ENCODE assay signal across 8 cellular contexts in genomic region chr7:116211006-116211912, GRCh38. TPM values are rescaled to one million over a fixed set of nuclear protein-coding genes. Genes with fewer than 3 reads are reported as not detected.
A peak's percentile ranks its signal among the peaks of the same experiment; 100 is the strongest.
DNase-seq lines count a peak whose midpoint lies in the region; ATAC-seq and TF ChIP-seq lines count a peak whose summit lies in the region.

No MANE protein-coding gene starts in this region.

- no peak for TF ChIP-seq CTCF in sigmoid colon (IDR thresholded peaks at IDR 0.05)

- no peak overlapping the region for H3K4me3 ChIP-seq in Jurkat, Clone E6-1 (ENCODE audit: low read length)
- H3K4me3 ChIP-seq in right cardiac atrium (ENCODE audit: low read length) (peak overlapping the region; percentile 74), sigmoid colon (peak overlapping the region; percentile 48 to 94 (median 68))

- H3K27me3 ChIP-seq in right cardiac atrium (ENCODE audit: control insufficient read depth, insufficient read depth) (no peaks in the 10 kb centered on the region), sigmoid colon (no peaks in the 10 kb centered on the region)

- H3K27ac Mint-ChIP-seq in activated naive CD8-positive, alpha-beta T cell treated with anti-CD3 and anti-CD28 coated beads for 36 hours, result peak overlapping the region; percentile 92

- H3K4me1 ChIP-seq in right cardiac atrium (ENCODE audit: control insufficient read depth, insufficient read depth, low read length) (peaks cover 2% of the 10 kb centered on the region), sigmoid colon (peaks cover 0 to 34% (median 23%) of the 10 kb centered on the region in 4 donors)

- peaks cover 23% of the 10 kb centered on the region for H3K36me3 Mint-ChIP-seq in activated naive CD8-positive, alpha-beta T cell treated with anti-CD3 and anti-CD28 coated beads for 36 hours

- no peaks in the 10 kb centered on the region for H3K36me3 ChIP-seq in sigmoid colon

- TF ChIP-seq EP300 in sigmoid colon (IDR thresholded peaks at IDR 0.05), result no peak

- intact Hi-C loops in right cardiac atrium (cut with DNase I) (no loop called here), sigmoid colon (cut with DNase I) (loop anchor here (2.0 kb wide), 1 partner anchor 24 kb away; no protein-coding TSS in a partner anchor)

- peak; percentile 85 for ATAC-seq in GM21717 (IDR thresholded peaks at IDR 0.05; ENCODE audit: unreplicated experiment)
- peak; percentile 92 to 97 for ATAC-seq in right cardiac atrium

- peak; percentile 83 to 87 for TF ChIP-seq POLR2A in sigmoid colon (IDR thresholded peaks at IDR 0.05)

- peak overlapping the region; percentile 85 for H3K4me3 Mint-ChIP-seq in activated naive CD8-positive, alpha-beta T cell treated with anti-CD3 and anti-CD28 coated beads for 36 hours

- 5% methylated on average over 27 of the region's 27 CpGs for WGBS in right cardiac atrium
- 1% methylated on average over 27 of the region's 27 CpGs for WGBS in sigmoid colon, 2 donors

- H3K27me3 Mint-ChIP-seq in activated naive CD8-positive, alpha-beta T cell treated with anti-CD3 and anti-CD28 coated beads for 36 hours, result no peaks in the 10 kb centered on the region

- no peaks in the 10 kb centered on the region for H3K9me3 ChIP-seq in right cardiac atrium (ENCODE audit: control insufficient read depth, low read length)
- no peaks in the 10 kb centered on the region for H3K9me3 ChIP-seq in sigmoid colon

- peaks cover 46% of the 10 kb centered on the region for H3K4me1 Mint-ChIP-seq in activated naive CD8-positive, alpha-beta T cell treated with anti-CD3 and anti-CD28 coated beads for 36 hours

- DNase-seq in EH (ENCODE audit: low read depth) (peak; percentile 92), SKM-1 treated with dmso at 0.1 percent for 144 hours (lab: John Stamatoyannopoulos, UW; ENCODE audit: unreplicated experiment) (peak; percentile 81), right cardiac atrium (peak; percentile 72 to 78 (median 73)), sigmoid colon (peak; percentile 91), amygdala (lab: John Stamatoyannopoulos, UW) (no peak)
- DNase-seq in Jurkat, Clone E6-1 (ENCODE audit: low read depth, low spot score), result peak; percentile 64
- DNase-seq in activated naive CD8-positive, alpha-beta T cell treated with anti-CD3 and anti-CD28 coated beads for 36 hours, result peak; percentile 80

- peak overlapping the region; percentile 90 for H3K27ac ChIP-seq in right cardiac atrium (ENCODE audit: low read length)
- H3K27ac ChIP-seq in sigmoid colon, result peak overlapping the region; percentile 93 to 97 (median 96)

- peaks cover 7% of the 10 kb centered on the region for H3K9me3 Mint-ChIP-seq in activated naive CD8-positive, alpha-beta T cell treated with anti-CD3 and anti-CD28 coated beads for 36 hours

RNA-seq across cellular contexts. Expression of gene TES, which starts 0.9 kb away (rescaled TPM):
- not detected for polyA plus RNA-seq in Jurkat, Clone E6-1 (2012; ENCODE audit: insufficient read depth, insufficient read length)
- total RNA-seq in activated naive CD8-positive, alpha-beta T cell treated with anti-CD3 and anti-CD28 coated beads for 36 hours, result 10 to 100 TPM; 75.0 to 78.4 TPM
- total RNA-seq in right cardiac atrium (10 to 100 TPM; 13.9 to 21.2 (median 17.9) TPM), sigmoid colon (100 to 1,000 TPM; 289 to 514 (median 341) TPM)
- polyA plus RNA-seq in right cardiac atrium (13.9 TPM), sigmoid colon (10 to 100 TPM; 53.5 to 80.7 (median 64.3) TPM)

Comparison
In these comparisons a context has a peak if more than half of its experiments do, and no peak if none do; other contexts are left out.
1. DNase-seq: peak in EH (single experiment), Jurkat, Clone E6-1 (single experiment), SKM-1 treated with dmso at 0.1 percent for 144 hours (single experiment), activated naive CD8-positive, alpha-beta T cell treated with anti-CD3 and anti-CD28 coated beads for 36 hours (single experiment), right cardiac atrium (3 of 3) and sigmoid colon (single experiment); none in amygdala (0 of 56).